In the genomic region with DNA sequence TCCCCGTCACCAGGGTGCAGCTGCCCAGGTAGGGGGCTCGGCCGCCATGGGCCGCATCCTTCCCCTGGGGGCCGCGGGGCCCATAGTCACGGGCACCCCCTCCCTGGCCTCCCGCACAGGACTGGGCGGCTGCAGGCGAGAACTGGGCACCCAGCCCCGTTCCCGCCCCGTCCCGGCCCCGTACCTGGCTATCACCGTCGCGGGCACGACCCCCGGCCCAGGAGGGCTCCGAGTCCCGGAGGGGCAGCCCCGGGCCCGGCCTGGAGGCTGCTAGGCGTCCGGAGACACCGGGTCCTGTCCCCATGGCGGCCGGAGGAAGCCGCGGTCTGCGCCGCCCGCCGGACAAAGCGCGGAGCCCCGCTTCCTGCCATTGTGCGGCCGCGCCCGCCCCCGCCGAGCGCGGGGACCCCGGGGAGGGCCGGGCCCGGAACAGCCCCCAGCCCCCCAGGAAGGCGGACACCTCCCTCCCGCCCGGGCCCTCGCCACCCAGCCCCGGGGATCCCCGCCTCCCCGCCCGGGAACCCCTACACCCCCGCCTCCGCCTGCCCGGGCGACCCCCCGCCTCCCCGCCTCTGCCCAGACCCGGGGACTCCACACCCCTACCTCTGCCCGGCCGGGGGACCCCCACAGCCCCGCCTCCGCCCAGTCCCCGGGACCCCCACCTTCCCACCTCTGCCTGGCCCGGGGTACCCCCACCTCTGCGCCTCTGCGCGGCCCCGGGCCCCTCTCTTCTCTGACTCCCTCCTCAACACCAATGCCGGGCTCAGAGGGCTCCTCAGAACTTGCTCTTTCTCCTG, we compare ENCODE assay signal across 1 cellular context.
TF ChIP-seq lines count a peak whose summit lies in the region.

No MANE protein-coding gene starts in this region.

TF ChIP-seq in GM23338, 12 proteins besides CTCF, POLR2A, EP300 and RAD21 (continued from another document):
- no peak for TF ChIP-seq ZNF462 (CRISPR knock-in tag; IDR thresholded peaks at IDR 0.05)
- TF ChIP-seq POLR2AphosphoS5 (IDR thresholded peaks at IDR 0.05; ENCODE audit: low read depth): no peak
